16 cellular contexts compared by ENCODE assay signal in the genomic region with DNA sequence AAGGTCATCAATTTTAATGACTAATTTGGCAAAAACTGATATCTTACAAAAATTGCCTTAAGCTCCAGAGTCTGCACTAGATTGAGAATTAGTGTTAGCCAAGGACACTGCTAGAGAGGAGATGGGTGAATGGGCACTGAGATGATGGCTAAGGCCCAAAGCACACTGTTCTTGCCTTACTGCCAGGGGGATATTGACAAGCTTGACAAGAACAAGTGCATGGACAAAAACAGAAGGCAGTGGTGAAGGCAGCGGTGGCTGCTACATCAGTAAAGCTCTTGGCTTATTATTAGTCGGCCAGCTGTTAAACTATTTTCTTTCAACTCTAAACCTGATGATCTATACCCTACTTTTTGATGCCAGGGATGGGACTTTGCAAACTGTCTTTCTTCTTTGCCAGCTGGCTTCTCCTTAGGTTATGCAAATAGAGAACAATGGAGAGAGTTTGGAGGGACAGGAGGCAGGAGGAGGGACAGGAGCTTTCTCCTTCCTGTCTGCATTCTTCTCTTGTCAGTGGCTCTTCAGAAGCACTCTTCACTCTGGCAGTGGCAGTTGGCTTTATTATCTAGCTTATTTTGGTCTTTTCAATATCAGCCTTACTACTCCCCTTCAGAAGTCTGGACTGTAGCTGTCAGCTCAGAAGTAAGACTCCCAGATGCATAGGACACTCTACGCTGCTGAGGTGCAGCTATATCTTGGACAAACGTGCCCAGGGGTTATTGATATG.
DNase-seq lines count a peak whose midpoint lies in the region; ATAC-seq lines count a peak whose summit lies in the region.
"Had no signal": no experiment of that assay in that cellular context is flagged by ENCODE, and none has a peak within 500 bp of the region (broad histone marks: within the 10 kb centered on the region; RNA-seq: fewer than 3 reads in every experiment).

No MANE protein-coding gene starts in this region.

- no peak overlapping the region for H3K9ac ChIP-seq in neuronal stem cell (ENCODE audit: low read depth, low read length, poor library complexity)

- no CpG with 5 or more reads among the region's 4 CpGs for WGBS in neuronal stem cell (ENCODE audit: extremely low coverage in 2 of 2, insufficient read length in 2 of 2, insufficient replicate concordance in 1 of 2), 2 donors

- no peak overlapping the region for H2AK5ac ChIP-seq in neuronal stem cell (ENCODE audit: low read depth, low read length)

- H3K36me3 ChIP-seq in neuronal stem cell (replicated peaks in 1 of 2; ENCODE audit: control insufficient read depth in 2 of 2, insufficient read depth in 2 of 2, low read length in 2 of 2), result no peaks in the 10 kb centered on the region

- no peak overlapping the region for H2BK15ac ChIP-seq in neuronal stem cell (ENCODE audit: low read length)

- H3K23ac ChIP-seq in neuronal stem cell (ENCODE audit: low read depth, low read length, poor library complexity), result no peak overlapping the region

- peak overlapping the region; percentile 70 for H2AFZ ChIP-seq in neuronal stem cell (ENCODE audit: low read length)

- no peak overlapping the region for H2BK120ac ChIP-seq in neuronal stem cell (ENCODE audit: low read depth, low read length)

- H3K27me3 Mint-ChIP-seq in activated naive CD8-positive, alpha-beta T cell treated with anti-CD3 and anti-CD28 coated beads, Interleukin-2, amount 50 U/mL, for 24 hours, result no peaks in the 10 kb centered on the region

- H3K27me3 ChIP-seq in neuronal stem cell (ENCODE audit: control insufficient read depth in 3 of 3, insufficient read depth in 3 of 3, low read depth in 1 of 3, low read length in 3 of 3), result no peaks in the 10 kb centered on the region

- no peaks in the 10 kb centered on the region for H3K4me1 Mint-ChIP-seq in activated naive CD8-positive, alpha-beta T cell treated with anti-CD3 and anti-CD28 coated beads, Interleukin-2, amount 50 U/mL, for 24 hours
- H3K4me1 Mint-ChIP-seq: CD14-positive monocyte had no signal

- no peak overlapping the region for H3K18ac ChIP-seq in neuronal stem cell (ENCODE audit: low read length)

- H3K27ac Mint-ChIP-seq in activated naive CD8-positive, alpha-beta T cell treated with anti-CD3 and anti-CD28 coated beads, Interleukin-2, amount 50 U/mL, for 24 hours, result no peak overlapping the region
- H3K27ac Mint-ChIP-seq: CD14-positive monocyte had no signal

- H2BK12ac ChIP-seq in neuronal stem cell (ENCODE audit: low read length), result no peak overlapping the region

- peaks cover 0 to 2% of the 10 kb centered on the region in 2 donors for H3K9me3 ChIP-seq in neuronal stem cell (replicated peaks in 1 of 2; ENCODE audit: control insufficient read depth in 2 of 2, insufficient read depth in 1 of 2, low read depth in 1 of 2, low read length in 2 of 2)

- H3K9me3 Mint-ChIP-seq in activated naive CD8-positive, alpha-beta T cell treated with anti-CD3 and anti-CD28 coated beads, Interleukin-2, amount 50 U/mL, for 24 hours, result peaks cover 12% of the 10 kb centered on the region

- no peak overlapping the region for H2BK5ac ChIP-seq in neuronal stem cell (ENCODE audit: low read length)

- no peaks in the 10 kb centered on the region for H3K79me1 ChIP-seq in neuronal stem cell (ENCODE audit: low read depth, low read length)

- ATAC-seq in left cardiac atrium (peak; percentile 94 to 97), GM21381 (IDR thresholded peaks at IDR 0.05; ENCODE audit: unreplicated experiment) (no peak), GM18870 (IDR thresholded peaks at IDR 0.05; ENCODE audit: unreplicated experiment) (no peak)
- ATAC-seq in activated naive CD8-positive, alpha-beta T cell treated with anti-CD3 and anti-CD28 coated beads, Interleukin-2, amount 50 U/mL, for 24 hours, result no peak
- ATAC-seq: K562, PC-3 had no signal

- H3K4me2 ChIP-seq in neuronal stem cell (ENCODE audit: insufficient read depth, low read length, poor library complexity, severe bottlenecking), result no peak overlapping the region

- H4K8ac ChIP-seq in neuronal stem cell (ENCODE audit: low read depth, low read length), result no peak overlapping the region

- peaks cover 5 to 10% of the 10 kb centered on the region in 2 donors for H3K4me1 ChIP-seq in neuronal stem cell (ENCODE audit: control insufficient read depth in 2 of 2, insufficient read depth in 1 of 2, low read depth in 1 of 2, low read length in 2 of 2)

- H3K36me3 Mint-ChIP-seq in activated naive CD8-positive, alpha-beta T cell treated with anti-CD3 and anti-CD28 coated beads, Interleukin-2, amount 50 U/mL, for 24 hours (ENCODE audit: low read depth), result no peaks in the 10 kb centered on the region
- H3K36me3 Mint-ChIP-seq: CD14-positive monocyte had no signal

- no peak overlapping the region for H3K27ac ChIP-seq in neuronal stem cell (replicated peaks; ENCODE audit: low read length)

- H3K4me3 ChIP-seq in neuronal stem cell (ENCODE audit: low read length in 2 of 2), result no peak overlapping the region
- H3K4me3 ChIP-seq: K562 had no signal

- intact Hi-C loops in left cardiac atrium (cut with DNase I), result no loop called here

- DNase-seq in NCI-H748 (lab: John Stamatoyannopoulos, UW; ENCODE audit: unreplicated experiment), result peak; percentile 6
- no peak for DNase-seq in NCI-H748 treated with DMSO at 0.1 percent for 48 hours (lab: John Stamatoyannopoulos, UW)
- DNase-seq in NCI-H69 (lab: John Stamatoyannopoulos, UW), result peak; percentile 40
- DNase-seq in left cardiac atrium, result peak; percentile 21
- DNase-seq in neuronal stem cell (ENCODE audit: low spot score), result no peak
- no peak for DNase-seq in activated naive CD8-positive, alpha-beta T cell treated with anti-CD3 and anti-CD28 coated beads, Interleukin-2, amount 50 U/mL, for 24 hours
- DNase-seq: 8988T, DMS79 treated with DMSO at 0.1 percent for 48 hours, NCI-H2081, NCI-H526, PC-3, RPMI8226 had no signal

- H4K91ac ChIP-seq in neuronal stem cell (ENCODE audit: low read depth, low read length, poor library complexity), result no peak overlapping the region

- H3K4ac ChIP-seq in neuronal stem cell (ENCODE audit: low read length), result no peak overlapping the region

- H3K14ac ChIP-seq in neuronal stem cell (ENCODE audit: low read length), result no peak overlapping the region

- H3K4me3 Mint-ChIP-seq in activated naive CD8-positive, alpha-beta T cell treated with anti-CD3 and anti-CD28 coated beads, Interleukin-2, amount 50 U/mL, for 24 hours, result no peak overlapping the region
- H3K4me3 Mint-ChIP-seq: CD14-positive monocyte had no signal

Comparison
In these comparisons a context has a peak if more than half of its experiments do, and no peak if none do; other contexts are left out.
1. DNase-seq: peak in NCI-H748 (single experiment), NCI-H69 (single experiment) and left cardiac atrium (single experiment); none in NCI-H748 treated with DMSO at 0.1 percent for 48 hours (single experiment), neuronal stem cell (single experiment) and activated naive CD8-positive, alpha-beta T cell treated with anti-CD3 and anti-CD28 coated beads, Interleukin-2, amount 50 U/mL, for 24 hours (single experiment).
2. ATAC-seq: peak in left cardiac atrium (2 of 2); none in GM21381 (single experiment), activated naive CD8-positive, alpha-beta T cell treated with anti-CD3 and anti-CD28 coated beads, Interleukin-2, amount 50 U/mL, for 24 hours (single experiment) and GM18870 (single experiment).